ENCODE assay signal across 26 cellular contexts in genomic region chr10:131475803-131476202, GRCh38.
"Had no signal": no experiment of that assay in that cellular context is flagged by ENCODE, and none has a peak within 500 bp of the region (broad histone marks: within the 10 kb centered on the region; RNA-seq: fewer than 3 reads in every experiment).

No MANE protein-coding gene starts in this region.

- H3K4me1 ChIP-seq: ascending aorta had no signal

- H3K36me3 Mint-ChIP-seq: activated CD8-positive, alpha-beta memory T cell treated with anti-CD3 and anti-CD28 coated beads, Interleukin-2, amount 10 ng/mL, durations not matched to agents 7 days and 5 days; activated naive CD4-positive, alpha-beta T cell treated with anti-CD3 and anti-CD28 coated beads, Interleukin-2, amount 50 U/mL, for 24 hours had no signal

- DNase-seq: activated B cell treated with CpG ODN at 0.5 μM for 24 hours; activated CD4-positive, alpha-beta T cell treated with anti-CD3 and anti-CD28 coated beads for 1 hour; activated CD4-positive, alpha-beta T cell treated with anti-CD3 and anti-CD28 coated beads, Interleukin-2, amount 10 ng/mL, durations not matched to agents 24 days and 14 days; activated CD4-positive, alpha-beta T cell treated with anti-CD3 and anti-CD28 coated beads, Interleukin-2, amount 50 U/mL, for 48 hours; activated CD8-positive, alpha-beta memory T cell treated with anti-CD3 and anti-CD28 coated beads, Interleukin-2, amount 10 ng/mL, durations not matched to agents 7 days and 5 days; activated effector memory CD4-positive, alpha-beta T cell treated with Interleukin-2 at 50 U/mL for 16 hours; activated naive CD4-positive, alpha-beta T cell; activated T-cell treated with anti-CD3 and anti-CD28 coated beads, Interleukin-2, amount 50 U/mL, for 24 hours; body of pancreas; Karpas-422; NCI-H1105 treated with DMSO at 0.1 percent for 48 hours; NCI-H1436 treated with DMSO at 0.1 percent for 48 hours; NCI-H187; NCI-H2171; NCI-H2227 treated with DMSO at 0.1 percent for 48 hours; NCI-H69; SHP77 treated with DMSO at 0.1 percent for 48 hours; T-helper 17 cell; T-helper 9 cell had no signal

- H3K27me3 Mint-ChIP-seq: activated CD4-positive, alpha-beta T cell treated with anti-CD3 and anti-CD28 coated beads, Interleukin-2, amount 10 ng/mL, durations not matched to agents 24 days and 14 days; activated CD8-positive, alpha-beta memory T cell treated with anti-CD3 and anti-CD28 coated beads, Interleukin-2, amount 10 ng/mL, durations not matched to agents 7 days and 5 days; activated T-cell treated with anti-CD3 and anti-CD28 coated beads, Interleukin-2, amount 50 U/mL, for 24 hours; central memory CD8-positive, alpha-beta T cell; T-helper 17 cell had no signal

- H3K27ac ChIP-seq: ascending aorta, body of pancreas had no signal

- H3K4me1 Mint-ChIP-seq: activated B cell treated with CpG ODN at 0.5 μM for 24 hours; activated CD4-positive, alpha-beta T cell treated with anti-CD3 and anti-CD28 coated beads, Interleukin-2, amount 10 ng/mL, durations not matched to agents 24 days and 14 days; activated CD8-positive, alpha-beta memory T cell treated with anti-CD3 and anti-CD28 coated beads, Interleukin-2, amount 10 ng/mL, durations not matched to agents 7 days and 5 days; activated naive CD4-positive, alpha-beta T cell treated with anti-CD3 and anti-CD28 coated beads, Interleukin-2, amount 50 U/mL, for 24 hours; central memory CD8-positive, alpha-beta T cell; T-helper 17 cell had no signal

- H3K9me3 ChIP-seq: ascending aorta, body of pancreas had no signal

- H3K9me3 Mint-ChIP-seq: activated B cell treated with CpG ODN at 0.5 μM for 24 hours; activated CD4-positive, alpha-beta T cell treated with anti-CD3 and anti-CD28 coated beads, Interleukin-2, amount 10 ng/mL, durations not matched to agents 24 days and 14 days; activated naive CD4-positive, alpha-beta T cell treated with anti-CD3 and anti-CD28 coated beads, Interleukin-2, amount 50 U/mL, for 24 hours; activated T-cell treated with anti-CD3 and anti-CD28 coated beads, Interleukin-2, amount 50 U/mL, for 24 hours; activated T-helper 1 cell treated with anti-CD3 and anti-CD28 coated beads, Interleukin-12 subunit alpha, Interleukin-12 subunit beta, Interleukin-2, Interleukin-4 antibody, amounts not matched to agents 30 ng/mL and 10 ng/mL and 1 ng/mL, durations not matched to agents 14 hours and 24 hours and 36 hours; central memory CD8-positive, alpha-beta T cell had no signal

- H3K4me3 Mint-ChIP-seq: activated B cell treated with CpG ODN at 0.5 μM for 24 hours; activated CD4-positive, alpha-beta T cell treated with anti-CD3 and anti-CD28 coated beads, Interleukin-2, amount 10 ng/mL, durations not matched to agents 24 days and 14 days; activated CD8-positive, alpha-beta memory T cell treated with anti-CD3 and anti-CD28 coated beads, Interleukin-2, amount 10 ng/mL, durations not matched to agents 7 days and 5 days; activated naive CD4-positive, alpha-beta T cell treated with anti-CD3 and anti-CD28 coated beads, Interleukin-2, amount 50 U/mL, for 24 hours; activated T-cell treated with anti-CD3 and anti-CD28 coated beads, Interleukin-2, amount 50 U/mL, for 24 hours; activated T-helper 1 cell treated with anti-CD3 and anti-CD28 coated beads, Interleukin-12 subunit alpha, Interleukin-12 subunit beta, Interleukin-2, Interleukin-4 antibody, amounts not matched to agents 30 ng/mL and 10 ng/mL and 1 ng/mL, durations not matched to agents 14 hours and 24 hours and 36 hours; central memory CD8-positive, alpha-beta T cell; T-helper 17 cell had no signal

- H3K36me3 ChIP-seq: ascending aorta had no signal

- H3K4me3 ChIP-seq: ascending aorta, body of pancreas, K562 had no signal

- ATAC-seq: activated CD8-positive, alpha-beta memory T cell treated with anti-CD3 and anti-CD28 coated beads, Interleukin-2, amount 10 ng/mL, durations not matched to agents 7 days and 5 days; body of pancreas; K562; T-helper 17 cell had no signal

- FAIRE-seq: bronchial epithelial cell, K562, RCC 7860 had no signal

- H3K27ac Mint-ChIP-seq: activated B cell treated with CpG ODN at 0.5 μM for 24 hours; activated CD4-positive, alpha-beta T cell treated with anti-CD3 and anti-CD28 coated beads, Interleukin-2, amount 10 ng/mL, durations not matched to agents 24 days and 14 days; activated CD8-positive, alpha-beta memory T cell treated with anti-CD3 and anti-CD28 coated beads, Interleukin-2, amount 10 ng/mL, durations not matched to agents 7 days and 5 days; activated naive CD4-positive, alpha-beta T cell treated with anti-CD3 and anti-CD28 coated beads, Interleukin-2, amount 50 U/mL, for 24 hours; activated T-cell treated with anti-CD3 and anti-CD28 coated beads, Interleukin-2, amount 50 U/mL, for 24 hours; activated T-helper 1 cell treated with anti-CD3 and anti-CD28 coated beads, Interleukin-12 subunit alpha, Interleukin-12 subunit beta, Interleukin-2, Interleukin-4 antibody, amounts not matched to agents 30 ng/mL and 10 ng/mL and 1 ng/mL, durations not matched to agents 14 hours and 24 hours and 36 hours; T-helper 17 cell had no signal

- H3K27me3 ChIP-seq: ascending aorta, body of pancreas had no signal
